In genomic region chr5:181215997-181216982, GRCh38 we compare ENCODE assay signal across 8 cellular contexts. TPM values are rescaled to one million over a fixed set of nuclear protein-coding genes. Genes with fewer than 3 reads are reported as not detected.
DNase-seq lines count a peak whose midpoint lies in the region; ATAC-seq and TF ChIP-seq lines count a peak whose summit lies in the region.

No MANE protein-coding gene starts in this region.

- H3K4me1 Mint-ChIP-seq in brain = peaks cover 54% of the 10 kb centered on the region
- H3K4me1 Mint-ChIP-seq in naive thymus-derived CD8-positive, alpha-beta T cell = peaks cover 22 to 45% (median 42%) of the 10 kb centered on the region in 4 donors

- DNase-seq in BJ (ENCODE audit: low read depth) (no peak), NCI-H187 treated with DMSO at 0.1 percent for 48 hours (lab: John Stamatoyannopoulos, UW) (no peak)
- DNase-seq in Jurkat, Clone E6-1 (ENCODE audit: low read depth, low spot score) = peak; percentile 68
- peak in 7 of 10 donors; percentile 28 to 70 (median 46) for DNase-seq in naive thymus-derived CD8-positive, alpha-beta T cell
- DNase-seq in effector CD4-positive, alpha-beta T cell = no peak

- peaks cover 39% of the 10 kb centered on the region for H3K27me3 Mint-ChIP-seq in brain
- peaks cover 0 to 4% (median 0%) of the 10 kb centered on the region in 5 donors for H3K27me3 Mint-ChIP-seq in naive thymus-derived CD8-positive, alpha-beta T cell

- H3K36me3 Mint-ChIP-seq in brain = no peaks in the 10 kb centered on the region
- H3K36me3 Mint-ChIP-seq in naive thymus-derived CD8-positive, alpha-beta T cell = peaks cover 0 to 3% (median 2%) of the 10 kb centered on the region in 3 donors

- H3K27me3 ChIP-seq in BJ (ENCODE audit: control insufficient read depth, insufficient read depth, low read length) = peaks cover 2% of the 10 kb centered on the region; the same call in 1 of the 2 replicates

- H3K9me3 Mint-ChIP-seq in brain = peaks cover 0 to 12% (median 0%) of the 10 kb centered on the region in 5 experiments
- peaks cover 0 to 5% (median 0%) of the 10 kb centered on the region in 9 donors for H3K9me3 Mint-ChIP-seq in naive thymus-derived CD8-positive, alpha-beta T cell

- ATAC-seq in naive thymus-derived CD8-positive, alpha-beta T cell = peak in 1 of 2 donors; percentile 45
- ATAC-seq in GM18907 (IDR thresholded peaks at IDR 0.05; ENCODE audit: unreplicated experiment) (no peak), HG03039 (IDR thresholded peaks at IDR 0.05; ENCODE audit: unreplicated experiment) (no peak)

- TF ChIP-seq CTCF in BJ (IDR thresholded peaks at IDR 0.05; ENCODE audit: insufficient read depth, low read depth, low read length) (no peak), brain (conservative IDR thresholded peaks at IDR 0.05) (no peak)

- H3K36me3 ChIP-seq in BJ (ENCODE audit: control insufficient read depth, insufficient read depth, low read length) = no peaks in the 10 kb centered on the region

- H3K4me3 ChIP-seq in BJ (ENCODE audit: low read depth, low read length) = peak overlapping the region; percentile 15; the same call in 1 of the 2 replicates
- peak overlapping the region; percentile 74 for H3K4me3 ChIP-seq in Jurkat, Clone E6-1 (ENCODE audit: low read length)

- CTCF ChIA-PET in BJ (lab: Yijun Ruan, JAX) = interaction anchor here (0.9 to 1.5 kb wide), 3 partner anchors 9 to 32 kb away, joined by 4 read pairs; no protein-coding TSS in a partner anchor

- POLR2A ChIA-PET in BJ (lab: Charles Lee) = no interaction called here
- POLR2A ChIA-PET in naive thymus-derived CD8-positive, alpha-beta T cell (lab: Charles Lee) = interaction anchor here (0.6 to 3.5 kb wide), 9 partner anchors 9 to 45 kb away, joined by 3 to 46 read pairs (median 7); partner anchors contain the start of genes TRIM52 and TRIM7

- peak overlapping the region; percentile 83 to 100 (median 95) for H3K4me3 Mint-ChIP-seq in brain
- peak overlapping the region; percentile 87 to 99 (median 98) for H3K4me3 Mint-ChIP-seq in naive thymus-derived CD8-positive, alpha-beta T cell

- peak overlapping the region in 4 of 5 experiments; percentile 16 to 77 (median 55) for H3K27ac Mint-ChIP-seq in brain
- H3K27ac Mint-ChIP-seq in naive thymus-derived CD8-positive, alpha-beta T cell = peak overlapping the region; percentile 81 to 99 (median 92)

RNA-seq across cellular contexts. Expression of gene TRIM41, which starts 6.8 kb away (rescaled TPM):
- 15.2 and 15.9 TPM in 2 replicates for polyA plus RNA-seq in BJ (2011; rRNA removed)
- 5.5 and 8.2 TPM in 2 replicates for polyA minus RNA-seq in BJ (2011; rRNA and poly(A)+ RNA removed)
- 44.7 TPM for polyA plus RNA-seq in Jurkat, Clone E6-1 (2012; ENCODE audit: insufficient read depth, insufficient read length)
- 33.0 TPM for polyA plus RNA-seq in brain (ENCODE audit: insufficient read depth, low read depth, low replicate concordance)
- total RNA-seq in naive thymus-derived CD8-positive, alpha-beta T cell = 10 to 100 TPM; 33.3 to 40.7 TPM
- 1 to 10 TPM; 1.1 to 2.6 (median 1.6) TPM for polyA plus RNA-seq in naive thymus-derived CD8-positive, alpha-beta T cell

RNA-seq across cellular contexts. Expression of gene TRIM7, which starts 11.3 kb away (rescaled TPM):
- 3.2 and 3.9 TPM in 2 replicates for polyA plus RNA-seq in BJ (2011; rRNA removed)
- 0.71 and 0.77 TPM in 2 replicates for polyA minus RNA-seq in BJ (2011; rRNA and poly(A)+ RNA removed)
- not detected for polyA plus RNA-seq in Jurkat, Clone E6-1 (2012; ENCODE audit: insufficient read depth, insufficient read length)
- polyA plus RNA-seq in brain (ENCODE audit: insufficient read depth, low read depth, low replicate concordance) = 0.22 TPM
- total RNA-seq in naive thymus-derived CD8-positive, alpha-beta T cell = 1 to 10 TPM; 3.7 to 4.2 TPM
- polyA plus RNA-seq in naive thymus-derived CD8-positive, alpha-beta T cell = under 1 TPM in 1 of 3 donors, not detected in 2; 0.40 TPM

RNA-seq across cellular contexts. Expression of gene RACK1, which starts 27.4 kb away (rescaled TPM):
- polyA plus RNA-seq in BJ (2011; rRNA removed) (6,186 and 8,520 TPM in 2 replicates), brain (ENCODE audit: insufficient read depth, low read depth, low replicate concordance) (2,812 TPM)
- polyA minus RNA-seq in BJ (2011; rRNA and poly(A)+ RNA removed) = 5,808 and 12,219 TPM in 2 replicates
- 3,610 TPM for polyA plus RNA-seq in Jurkat, Clone E6-1 (2012; ENCODE audit: insufficient read depth, insufficient read length)
- total RNA-seq in naive thymus-derived CD8-positive, alpha-beta T cell = 1,000 to 10,000 TPM; 2,236 to 2,371 TPM
- polyA plus RNA-seq in naive thymus-derived CD8-positive, alpha-beta T cell = 1,000 to 10,000 TPM; 2,449 to 2,566 (median 2,565) TPM

RNA-seq across cellular contexts. Expression of gene TRIM52, which starts 44.7 kb away (rescaled TPM):
- polyA plus RNA-seq in BJ (2011; rRNA removed) = 6.3 and 6.7 TPM in 2 replicates
- polyA minus RNA-seq in BJ (2011; rRNA and poly(A)+ RNA removed) = 5.7 and 6.4 TPM in 2 replicates
- polyA plus RNA-seq in Jurkat, Clone E6-1 (2012; ENCODE audit: insufficient read depth, insufficient read length) = 13.5 TPM
- 3.1 TPM for polyA plus RNA-seq in brain (ENCODE audit: insufficient read depth, low read depth, low replicate concordance)
- total RNA-seq in naive thymus-derived CD8-positive, alpha-beta T cell = 10 to 100 TPM; 62.7 to 64.2 TPM
- 10 to 100 TPM; 23.6 to 36.3 (median 32.8) TPM for polyA plus RNA-seq in naive thymus-derived CD8-positive, alpha-beta T cell

Comparison
In these comparisons a context has a peak if more than half of its experiments do, and no peak if none do; other contexts are left out.
1. DNase-seq: peak in Jurkat, Clone E6-1 (single experiment) and naive thymus-derived CD8-positive, alpha-beta T cell (7 of 10); none in BJ (single experiment), effector CD4-positive, alpha-beta T cell (single experiment) and NCI-H187 treated with DMSO at 0.1 percent for 48 hours (single experiment).